ENCODE assay signal across 29 cellular contexts in genomic region chr12:65689508-65689907, GRCh38.
"Had no signal": no experiment of that assay in that cellular context is flagged by ENCODE, and none has a peak within 500 bp of the region (broad histone marks: within the 10 kb centered on the region; RNA-seq: fewer than 3 reads in every experiment).

No MANE protein-coding gene starts in this region.

- DNase-seq: activated effector memory CD4-positive, alpha-beta T cell treated with anti-CD3 and anti-CD28 coated beads, Interleukin-2, amount 50 U/mL, for 16 hours; activated effector memory CD4-positive, alpha-beta T cell treated with Interleukin-2 at 50 U/mL for 16 hours; activated gamma-delta T cell; activated gamma-delta T cell treated with Interleukin-2 at 50 U/mL for 16 hours; activated naive CD4-positive, alpha-beta T cell; activated naive CD4-positive, alpha-beta T cell treated with anti-CD3 and anti-CD28 coated beads for 36 hours; activated naive CD4-positive, alpha-beta T cell treated with anti-CD3 and anti-CD28 coated beads, Interleukin-2, amount 10 ng/mL, durations not matched to agents 7 days and 5 days; activated naive CD4-positive, alpha-beta T cell treated with anti-CD3 and anti-CD28 coated beads, Interleukin-2, amount 50 U/mL, for 16 hours; activated naive CD4-positive, alpha-beta T cell treated with Interleukin-2 at 50 U/mL for 16 hours; activated naive CD8-positive, alpha-beta T cell treated with anti-CD3 and anti-CD28 coated beads for 36 hours; activated naive CD8-positive, alpha-beta T cell treated with anti-CD3 and anti-CD28 coated beads, Interleukin-2, amount 10 ng/mL, durations not matched to agents 7 days and 5 days; activated naive CD8-positive, alpha-beta T cell treated with anti-CD3 and anti-CD28 coated beads, Interleukin-2, amount 50 U/mL, for 24 hours; activated T-cell treated with anti-CD3 and anti-CD28 coated beads, Interleukin-2, amount 50 U/mL, for 24 hours; activated T-cell treated with anti-CD3 and anti-CD28 coated beads, Interleukin-2, amount 50 U/mL, for 4 hours; activated T-cell treated with anti-CD3 and anti-CD28 coated beads, Interleukin-2, amount 50 U/mL, for 48 hours; activated T-cell treated with anti-CD3 and anti-CD28 coated beads, Interleukin-2, amount 50 U/mL, for 72 hours; adrenal gland; amniotic stem cell; amygdala; anterior cingulate cortex; aorta; body of pancreas; brain microvascular endothelial cell; caudate nucleus; central memory CD4-positive, alpha-beta T cell; cerebellar nuclear complex had no signal

- H3K9me3 ChIP-seq: adrenal gland, ascending aorta, body of pancreas, breast epithelium had no signal

- H3K27ac ChIP-seq: adrenal gland, ascending aorta, body of pancreas, brain microvascular endothelial cell, breast epithelium, cardiac muscle cell had no signal

- H3K4me3 ChIP-seq: adrenal gland, ascending aorta, body of pancreas, breast epithelium, cardiac muscle cell had no signal

- H3K36me3 ChIP-seq: adrenal gland, ascending aorta, brain microvascular endothelial cell, breast epithelium, cardiac muscle cell had no signal

- H3K4me1 ChIP-seq: adrenal gland, ascending aorta, body of pancreas, breast epithelium had no signal

- H3K27me3 ChIP-seq: adrenal gland, ascending aorta, body of pancreas, brain microvascular endothelial cell, breast epithelium, cardiac muscle cell had no signal
